24 cellular contexts compared by ENCODE assay signal in the genomic region with DNA sequence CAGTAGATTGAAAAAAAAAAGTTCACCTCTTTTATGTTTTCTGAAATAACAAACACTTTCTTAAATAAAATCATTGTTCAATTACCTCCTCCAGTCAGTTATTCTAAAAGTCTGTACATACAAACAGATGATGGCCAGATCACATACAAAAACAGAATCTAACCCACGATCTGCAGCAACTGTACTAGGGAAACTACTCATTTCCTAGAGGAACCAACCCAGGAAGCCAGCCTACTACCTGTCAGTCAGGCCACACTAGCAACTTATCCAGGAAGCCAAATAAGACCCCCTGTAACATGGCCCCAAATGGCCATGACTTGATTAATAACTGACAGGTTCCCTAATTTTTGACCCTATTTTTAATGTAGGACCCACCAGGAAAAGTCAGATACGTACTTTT.
"Had no signal": no experiment of that assay in that cellular context is flagged by ENCODE, and none has a peak within 500 bp of the region (broad histone marks: within the 10 kb centered on the region; RNA-seq: fewer than 3 reads in every experiment).

No MANE protein-coding gene starts in this region.

- H2AFZ ChIP-seq: hepatocyte had no signal

- H3K4me3 ChIP-seq: hepatocyte, left ventricle myocardium inferior, lung, mucosa of descending colon, ovary, skin epidermis, suprapubic skin, thoracic aorta, tibial artery, uterus had no signal

- H3K27ac Mint-ChIP-seq: memory B cell; naive thymus-derived CD4-positive, alpha-beta T cell; natural killer cell treated with Interleukin-12 subunit alpha and Interleukin-12 subunit beta and Interleukin-15 and Interleukin-18, amount 100 ng/mL, for 72 hours; progenitor cell of endocrine pancreas; stimulated activated effector memory CD8-positive, alpha-beta T cell treated with anti-CD3 and anti-CD28 coated beads, Interleukin-12 subunit alpha, Interleukin-12 subunit beta, amount 100 ng/mL, for 72 hours; stimulated activated naive CD8-positive, alpha-beta T cell treated with anti-CD3 and anti-CD28 coated beads, Interleukin-15, Interleukin-2, amounts not matched to agents 100 ng/mL and 50 ng/mL, for 24 hours had no signal

- ATAC-seq: mucosa of descending colon; naive thymus-derived CD4-positive, alpha-beta T cell; natural killer cell treated with Interleukin-12 subunit alpha and Interleukin-12 subunit beta and Interleukin-15 and Interleukin-18, amount 100 ng/mL, for 72 hours; right cardiac atrium; sciatic nerve; stimulated activated effector memory CD8-positive, alpha-beta T cell treated with anti-CD3 and anti-CD28 coated beads, Interleukin-12 subunit alpha, Interleukin-12 subunit beta, amount 100 ng/mL, for 72 hours had no signal

- H3K4me2 ChIP-seq: hepatocyte had no signal

- H3K4me3 Mint-ChIP-seq: memory B cell; naive thymus-derived CD4-positive, alpha-beta T cell; natural killer cell treated with Interleukin-12 subunit alpha and Interleukin-12 subunit beta and Interleukin-15 and Interleukin-18, amount 100 ng/mL, for 72 hours; stimulated activated effector memory CD8-positive, alpha-beta T cell treated with anti-CD3 and anti-CD28 coated beads, Interleukin-12 subunit alpha, Interleukin-12 subunit beta, amount 100 ng/mL, for 72 hours; stimulated activated naive CD8-positive, alpha-beta T cell treated with anti-CD3 and anti-CD28 coated beads, Interleukin-15, Interleukin-2, amounts not matched to agents 100 ng/mL and 50 ng/mL, for 24 hours had no signal

- H3K36me3 Mint-ChIP-seq: memory B cell; naive thymus-derived CD4-positive, alpha-beta T cell; natural killer cell treated with Interleukin-12 subunit alpha and Interleukin-12 subunit beta and Interleukin-15 and Interleukin-18, amount 100 ng/mL, for 72 hours; stimulated activated effector memory CD8-positive, alpha-beta T cell treated with anti-CD3 and anti-CD28 coated beads, Interleukin-12 subunit alpha, Interleukin-12 subunit beta, amount 100 ng/mL, for 72 hours had no signal

- DNase-seq: islet precursor cell; left ventricle myocardium inferior; midbrain; mucosa of descending colon; naive thymus-derived CD4-positive, alpha-beta T cell; ovary; retina; right cardiac atrium; stimulated activated CD4-positive, alpha-beta T cell treated with anti-CD3 and anti-CD28 coated beads, Interleukin-4, amount 100 ng/mL, for 24 hours; stimulated activated naive CD4-positive, alpha-beta T cell; tibial artery; trophoblast cell; uterus had no signal

- H3K79me2 ChIP-seq: hepatocyte had no signal

- H3K4me1 ChIP-seq: left ventricle myocardium inferior, suprapubic skin, tibial artery, uterus had no signal

- H3K27ac ChIP-seq: hepatocyte, left ventricle myocardium inferior, ovary, skin epidermis, suprapubic skin, thoracic aorta, tibial artery, uterus had no signal

- H3K27me3 Mint-ChIP-seq: memory B cell; naive thymus-derived CD4-positive, alpha-beta T cell; natural killer cell treated with Interleukin-12 subunit alpha and Interleukin-12 subunit beta and Interleukin-15 and Interleukin-18, amount 100 ng/mL, for 72 hours; progenitor cell of endocrine pancreas; stimulated activated naive CD8-positive, alpha-beta T cell treated with anti-CD3 and anti-CD28 coated beads, Interleukin-15, Interleukin-2, amounts not matched to agents 100 ng/mL and 50 ng/mL, for 24 hours had no signal

- H3K36me3 ChIP-seq: left ventricle myocardium inferior, ovary, suprapubic skin, thoracic aorta, tibial artery, uterus had no signal

- H3K27me3 ChIP-seq: hepatocyte, ovary, suprapubic skin, tibial artery, uterus had no signal

- H3K9me3 Mint-ChIP-seq: stimulated activated naive CD8-positive, alpha-beta T cell treated with anti-CD3 and anti-CD28 coated beads, Interleukin-15, Interleukin-2, amounts not matched to agents 100 ng/mL and 50 ng/mL, for 24 hours had no signal

- H3K9me3 ChIP-seq: left ventricle myocardium inferior, mucosa of descending colon, ovary, suprapubic skin, thoracic aorta, tibial artery, uterus had no signal

- H3K4me1 Mint-ChIP-seq: memory B cell; naive thymus-derived CD4-positive, alpha-beta T cell; stimulated activated effector memory CD8-positive, alpha-beta T cell treated with anti-CD3 and anti-CD28 coated beads, Interleukin-12 subunit alpha, Interleukin-12 subunit beta, amount 100 ng/mL, for 72 hours had no signal
